Comparison of ENCODE assay signal across 9 cellular contexts in genomic region chr12:110704750-110705149, GRCh38. TPM values are rescaled to one million over a fixed set of nuclear protein-coding genes. Genes with fewer than 3 reads are reported as not detected.
DNase-seq lines count a peak whose midpoint lies in the region; ATAC-seq and TF ChIP-seq lines count a peak whose summit lies in the region.
"Had no signal": no experiment of that assay in that cellular context is flagged by ENCODE, and none has a peak within 500 bp of the region (broad histone marks: within the 10 kb centered on the region; RNA-seq: fewer than 3 reads in every experiment).

No MANE protein-coding gene starts in this region.

- TF ChIP-seq CTCF in Loucy (conservative IDR thresholded peaks at IDR 0.05; ENCODE audit: low read length) (peak; percentile 43), astrocyte of the cerebellum (IDR thresholded peaks at IDR 0.05; ENCODE audit: low read depth, low read length, missing control alignments) (peak; percentile 29), nephron progenitor cell (IDR thresholded peaks at IDR 0.05) (no peak), adrenal gland (IDR thresholded peaks at IDR 0.05) (no peak), upper lobe of left lung (IDR thresholded peaks at IDR 0.05) (peak in 1 of 6 experiments; percentile 8)

- intact Hi-C loops in adrenal gland (cut with DNase I) = no loop called here

- no peak for ATAC-seq in upper lobe of left lung (ENCODE audit: low FRiP score in 2 of 2)

- H3K9me2 ChIP-seq in Loucy (replicated peaks; ENCODE audit: low read depth, low read length) = no peaks in the 10 kb centered on the region

- peaks cover 7% of the 10 kb centered on the region for H3K36me3 Mint-ChIP-seq in nephron progenitor cell (ENCODE audit: low read depth)

- no peak overlapping the region for H3K4me3 Mint-ChIP-seq in nephron progenitor cell

- no peak overlapping the region for H3K4me3 ChIP-seq in Loucy (ENCODE audit: low read length, poor library complexity, severe bottlenecking)
- no peak overlapping the region for H3K4me3 ChIP-seq in astrocyte of the cerebellum (ENCODE audit: low read depth, low read length)
- no peak overlapping the region for H3K4me3 ChIP-seq in adrenal gland
- no peak overlapping the region for H3K4me3 ChIP-seq in upper lobe of left lung

- in situ Hi-C loops in astrocyte of the cerebellum (cut with HindIII; ENCODE audit: low sequenced_read_pairs) = no loop called here

- peak overlapping the region; percentile 13 for H3K27ac Mint-ChIP-seq in nephron progenitor cell

- no peaks in the 10 kb centered on the region for H3K9me3 Mint-ChIP-seq in nephron progenitor cell

- H3K36me3 ChIP-seq in Loucy (ENCODE audit: insufficient read depth, low read length) (no peaks in the 10 kb centered on the region), adrenal gland (replicated peaks in 1 of 2) (no peaks in the 10 kb centered on the region), upper lobe of left lung (no peaks in the 10 kb centered on the region)

- no peak for TF ChIP-seq POLR2A in adrenal gland (IDR thresholded peaks at IDR 0.05)
- no peak for TF ChIP-seq POLR2A in upper lobe of left lung (IDR thresholded peaks at IDR 0.05)

- H3K9me3 ChIP-seq in Loucy (ENCODE audit: insufficient read depth, low read depth, low read length) (no peaks in the 10 kb centered on the region), adrenal gland (replicated peaks in 1 of 3) (no peaks in the 10 kb centered on the region), upper lobe of left lung (no peaks in the 10 kb centered on the region)

- H3K27me3 ChIP-seq in Loucy (ENCODE audit: insufficient read depth, low read length, poor library complexity, severe bottlenecking) (no peaks in the 10 kb centered on the region), adrenal gland (no peaks in the 10 kb centered on the region), upper lobe of left lung (no peaks in the 10 kb centered on the region)

- no peaks in the 10 kb centered on the region for H3K4me1 Mint-ChIP-seq in nephron progenitor cell

- 36 to 43% (median 38%) methylated on average over 5 of the region's 5 CpGs for WGBS in adrenal gland, 4 donors
- 40 to 41% methylated on average over 5 of the region's 5 CpGs for WGBS in upper lobe of left lung, 2 donors

- H3K27me3 Mint-ChIP-seq in nephron progenitor cell (ENCODE audit: low read depth, poor library complexity) = peaks cover 3% of the 10 kb centered on the region

- H3K4me1 ChIP-seq in Loucy (ENCODE audit: insufficient read depth, low read length, poor library complexity, severe bottlenecking) (no peaks in the 10 kb centered on the region), adrenal gland (replicated peaks in 1 of 2) (no peaks in the 10 kb centered on the region), upper lobe of left lung (no peaks in the 10 kb centered on the region)

- H3K9ac ChIP-seq in Loucy (ENCODE audit: low read depth, low read length, poor library complexity, severe bottlenecking) = no peak overlapping the region

- H3F3A ChIP-seq in Loucy (ENCODE audit: low read depth) = no peaks in the 10 kb centered on the region

- no peak for TF ChIP-seq EP300 in upper lobe of left lung (IDR thresholded peaks at IDR 0.05)

- H3K79me2 ChIP-seq in Loucy (ENCODE audit: insufficient read depth, low read length) = no peaks in the 10 kb centered on the region

- no peak overlapping the region for H2AFZ ChIP-seq in Loucy (ENCODE audit: low read length)

- DNase-seq in NCI-H1436 (lab: John Stamatoyannopoulos, UW) = peak; percentile 28
- DNase-seq in NCI-H1436 treated with DMSO at 0.1 percent for 48 hours (lab: John Stamatoyannopoulos, UW) = no peak
- no peak for DNase-seq in astrocyte of the cerebellum (ENCODE audit: low read depth)
- DNase-seq in nephron progenitor cell = no peak
- DNase-seq in activated T-cell treated with anti-CD3 and anti-CD28 coated beads for 4 hours = no peak
- no peak for DNase-seq in adrenal gland
- no peak for DNase-seq in upper lobe of left lung

- H4K20me1 ChIP-seq in Loucy (ENCODE audit: insufficient read depth, low read length, poor library complexity, severe bottlenecking) = no peaks in the 10 kb centered on the region

- H3K27ac ChIP-seq in adrenal gland = no peak overlapping the region
- H3K27ac ChIP-seq in upper lobe of left lung = no peak overlapping the region
- H3K27ac ChIP-seq: HL-60 had no signal

- H3K4me2 ChIP-seq in Loucy (ENCODE audit: low read depth, low read length, poor library complexity, severe bottlenecking) = no peak overlapping the region

RNA-seq across cellular contexts. Expression of gene HVCN1, which starts 15.8 kb away (rescaled TPM):
- total RNA-seq in adrenal gland = 10 to 100 TPM in 5 of 8 donors, 1 to 10 TPM in 3; 6.5 to 71.0 (median 12.7) TPM
- polyA plus RNA-seq in adrenal gland = 10 to 100 TPM in 1 of 3 donors, 1 to 10 TPM in 2; 5.7 to 41.3 (median 6.5) TPM
- total RNA-seq in upper lobe of left lung = 10 to 100 TPM in 4 of 6 donors, 1 to 10 TPM in 2; 5.8 to 29.2 (median 15.5) TPM

RNA-seq across cellular contexts. Expression of gene PPP1CC, which starts 37.9 kb away (rescaled TPM):
- 100 to 1,000 TPM in 7 of 8 donors, 10 to 100 TPM in 1; 98.8 to 170 (median 137) TPM for total RNA-seq in adrenal gland
- polyA plus RNA-seq in adrenal gland = 100 to 1,000 TPM in 1 of 3 donors, 10 to 100 TPM in 2; 53.7 to 182 (median 58.0) TPM
- 100 to 1,000 TPM in 2 of 6 donors, 10 to 100 TPM in 4; 26.0 to 114 (median 85.4) TPM for total RNA-seq in upper lobe of left lung

Comparison
In these comparisons a context has a peak if more than half of its experiments do, and no peak if none do; other contexts are left out.
1. CTCF ChIP-seq: peak in Loucy (single experiment) and astrocyte of the cerebellum (single experiment); none in nephron progenitor cell (single experiment) and adrenal gland (0 of 6).